In genomic region chr9:614421-614820, GRCh38 we compare ENCODE assay signal across 9 cellular contexts.
DNase-seq lines count a peak whose midpoint lies in the region; ATAC-seq and TF ChIP-seq lines count a peak whose summit lies in the region.
"Had no signal": no experiment of that assay in that cellular context is flagged by ENCODE, and none has a peak within 500 bp of the region (broad histone marks: within the 10 kb centered on the region; RNA-seq: fewer than 3 reads in every experiment).

No MANE protein-coding gene starts in this region.

- H3K4me3 Mint-ChIP-seq in MCF 10A (ENCODE audit: unreplicated experiment), result no peak overlapping the region
- no peak overlapping the region for H3K4me3 Mint-ChIP-seq in activated naive CD8-positive, alpha-beta T cell treated with anti-CD3 and anti-CD28 coated beads for 36 hours
- H3K4me3 Mint-ChIP-seq: activated CD4-positive, alpha-beta T cell treated with anti-CD3 and anti-CD28 coated beads, Interleukin-2, amount 10 ng/mL, durations not matched to agents 7 days and 5 days had no signal

- no peak for ATAC-seq in thoracic aorta (ENCODE audit: insufficient number of reproducible peaks, low FRiP score, low read depth)
- no peak for ATAC-seq in GM19395 (IDR thresholded peaks at IDR 0.05; ENCODE audit: unreplicated experiment)

- H3K36me3 Mint-ChIP-seq in MCF 10A (ENCODE audit: insufficient read depth, unreplicated experiment), result peaks cover 34% of the 10 kb centered on the region
- no peaks in the 10 kb centered on the region for H3K36me3 Mint-ChIP-seq in activated naive CD8-positive, alpha-beta T cell treated with anti-CD3 and anti-CD28 coated beads for 36 hours

- no peaks in the 10 kb centered on the region for H3K9me3 ChIP-seq in thoracic aorta

- H3K27ac Mint-ChIP-seq in MCF 10A (ENCODE audit: low read depth, unreplicated experiment), result peak overlapping the region; percentile 16
- H3K27ac Mint-ChIP-seq in activated naive CD8-positive, alpha-beta T cell treated with anti-CD3 and anti-CD28 coated beads for 36 hours, result no peak overlapping the region
- H3K27ac Mint-ChIP-seq: activated CD4-positive, alpha-beta T cell treated with anti-CD3 and anti-CD28 coated beads, Interleukin-2, amount 10 ng/mL, durations not matched to agents 7 days and 5 days had no signal

- H3K27me3 ChIP-seq in thoracic aorta (replicated peaks; ENCODE audit: insufficient read depth), result no peaks in the 10 kb centered on the region

- H3K4me3 ChIP-seq in thoracic aorta, result no peak overlapping the region

- CTCF ChIA-PET in MCF 10A (lab: Yijun Ruan, JAX), result interaction anchor here (0.6 to 2.9 kb wide), 22 partner anchors 16 to 1431 kb away, joined by 3 to 13 read pairs (median 3); no protein-coding TSS in a partner anchor

- TF ChIP-seq CTCF in MCF 10A (IDR thresholded peaks at IDR 0.05; ENCODE audit: unreplicated experiment) (no peak), thoracic aorta (IDR thresholded peaks at IDR 0.05) (no peak)

- in situ Hi-C loops in KBM-7 (cut with MboI; ENCODE audit: low pct_unique_long_range_greater_than_20kb, low sequenced_read_pairs), result loop anchor here (10.0 kb wide), 1 partner anchor 150 kb away; no protein-coding TSS in a partner anchor

- peaks cover 28% of the 10 kb centered on the region for H3K4me1 Mint-ChIP-seq in MCF 10A (ENCODE audit: insufficient read depth, unreplicated experiment)
- no peaks in the 10 kb centered on the region for H3K4me1 Mint-ChIP-seq in activated naive CD8-positive, alpha-beta T cell treated with anti-CD3 and anti-CD28 coated beads for 36 hours

- intact Hi-C loops in MCF 10A (cut with micrococcal nuclease), result loop anchor here (1.0 to 5.0 kb wide), 4 partner anchors 83 to 393 kb away; no protein-coding TSS in a partner anchor

- peaks cover 16 to 39% of the 10 kb centered on the region in 2 donors for H3K4me1 ChIP-seq in thoracic aorta (ENCODE audit: control insufficient read depth in 1 of 2, low read depth in 2 of 2)

- no TSS peak for BruUV-seq in MCF 10A (replicated peaks; lab: Mats Ljungman, UMichigan)

- H3K9me3 Mint-ChIP-seq in MCF 10A (ENCODE audit: unreplicated experiment), result no peaks in the 10 kb centered on the region
- no peaks in the 10 kb centered on the region for H3K9me3 Mint-ChIP-seq in activated naive CD8-positive, alpha-beta T cell treated with anti-CD3 and anti-CD28 coated beads for 36 hours
- H3K9me3 Mint-ChIP-seq: activated CD4-positive, alpha-beta T cell treated with anti-CD3 and anti-CD28 coated beads, Interleukin-2, amount 10 ng/mL, durations not matched to agents 7 days and 5 days had no signal

- peak overlapping the region; percentile 85 to 89 for H3K27ac ChIP-seq in thoracic aorta

- H3K27me3 Mint-ChIP-seq in MCF 10A (ENCODE audit: insufficient read depth, unreplicated experiment), result no peaks in the 10 kb centered on the region
- H3K27me3 Mint-ChIP-seq in activated naive CD8-positive, alpha-beta T cell treated with anti-CD3 and anti-CD28 coated beads for 36 hours, result no peaks in the 10 kb centered on the region

- H3K36me3 ChIP-seq in thoracic aorta, result no peaks in the 10 kb centered on the region

- DNase-seq in KBM-7 (peak; percentile 82), MCF 10A (ENCODE audit: unreplicated experiment) (no peak), kidney tubule cell (ENCODE audit: low spot score) (peak; percentile 66), thoracic aorta (ENCODE audit: low spot score) (no peak), NCI-H524 treated with DMSO at 0.1 percent for 48 hours (lab: John Stamatoyannopoulos, UW) (no peak), NCI-H446 (lab: John Stamatoyannopoulos, UW) (no peak)
- DNase-seq in activated naive CD8-positive, alpha-beta T cell treated with anti-CD3 and anti-CD28 coated beads for 36 hours, result no peak

- POLR2A ChIA-PET in MCF 10A (lab: Yijun Ruan, JAX), result interaction anchor here (1.7 to 2.3 kb wide), 3 partner anchors 63 to 196 kb away, joined by 4 to 7 read pairs (median 4); partner anchors contain the start of gene KANK1

Comparison
In these comparisons a context has a peak if more than half of its experiments do, and no peak if none do; other contexts are left out.
1. DNase-seq: peak in KBM-7 (single experiment) and kidney tubule cell (single experiment); none in MCF 10A (single experiment), thoracic aorta (single experiment), activated naive CD8-positive, alpha-beta T cell treated with anti-CD3 and anti-CD28 coated beads for 36 hours (single experiment), NCI-H524 treated with DMSO at 0.1 percent for 48 hours (single experiment) and NCI-H446 (0 of 2).